Comparison of ENCODE assay signal across 9 cellular contexts in genomic region chr15:67501177-67501835, GRCh38. TPM values are rescaled to one million over a fixed set of nuclear protein-coding genes. Genes with fewer than 3 reads are reported as not detected.
DNase-seq lines count a peak whose midpoint lies in the region; ATAC-seq and TF ChIP-seq lines count a peak whose summit lies in the region.
"Had no signal": no experiment of that assay in that cellular context is flagged by ENCODE, and none has a peak within 500 bp of the region (broad histone marks: within the 10 kb centered on the region; RNA-seq: fewer than 3 reads in every experiment).

No MANE protein-coding gene starts in this region.

- no peak overlapping the region for H3K27ac Mint-ChIP-seq in CD8-positive, alpha-beta T cell

- no peaks in the 10 kb centered on the region for H3K27me3 Mint-ChIP-seq in CD8-positive, alpha-beta T cell (ENCODE audit: low read depth)

- no peaks in the 10 kb centered on the region for H3K27me3 ChIP-seq in CD8-positive, alpha-beta T cell (ENCODE audit: insufficient read depth, low read length)
- H3K27me3 ChIP-seq in adipocyte (replicated peaks; ENCODE audit: control insufficient read depth, insufficient read depth, low read length) = no peaks in the 10 kb centered on the region
- no peaks in the 10 kb centered on the region for H3K27me3 ChIP-seq in tibial artery

- H3K4me3 ChIP-seq in CD8-positive, alpha-beta T cell (ENCODE audit: low read depth, low read length) = no peak overlapping the region
- H3K4me3 ChIP-seq in adipocyte (ENCODE audit: low read length) (peak overlapping the region; percentile 45), tibial artery (no peak overlapping the region)

- no peaks in the 10 kb centered on the region for H3K4me1 ChIP-seq in CD8-positive, alpha-beta T cell (ENCODE audit: insufficient read depth, low read length)
- H3K4me1 ChIP-seq in adipocyte (ENCODE audit: control insufficient read depth, insufficient read depth, low read length) (peaks cover 60% of the 10 kb centered on the region), tibial artery (no peaks in the 10 kb centered on the region)

- ATAC-seq in CD8-positive, alpha-beta T cell = no peak
- ATAC-seq in left lobe of liver (peak; percentile 83), GM18867 (IDR thresholded peaks at IDR 0.05; ENCODE audit: unreplicated experiment) (no peak)

- in situ Hi-C loops in KBM-7 (cut with MboI; ENCODE audit: low pct_unique_long_range_greater_than_20kb, low sequenced_read_pairs) = no loop called here

- no peaks in the 10 kb centered on the region for H3K4me1 Mint-ChIP-seq in CD8-positive, alpha-beta T cell (ENCODE audit: low read depth)

- H3K9me3 ChIP-seq in CD8-positive, alpha-beta T cell (ENCODE audit: low read length) = no peaks in the 10 kb centered on the region
- no peaks in the 10 kb centered on the region for H3K9me3 ChIP-seq in adipocyte (ENCODE audit: control insufficient read depth, low read length)
- H3K9me3 ChIP-seq in tibial artery = no peaks in the 10 kb centered on the region

- TF ChIP-seq CTCF in CD8-positive, alpha-beta T cell (IDR thresholded peaks at IDR 0.05) = peak; percentile 27
- peak in 1 of 2 experiments; percentile 31 for TF ChIP-seq CTCF in tibial artery (IDR thresholded peaks at IDR 0.05)

- peak overlapping the region; percentile 67 for H3K9ac ChIP-seq in adipocyte (ENCODE audit: low read length)

- intact Hi-C loops in CD8-positive, alpha-beta T cell (cut with DNase I, micrococcal nuclease) = loop anchor here (1.0 to 2.0 kb wide), 2 partner anchors 333 to 335 kb away; no protein-coding TSS in a partner anchor
- intact Hi-C loops in tibial artery (cut with DNase I; ENCODE audit: low total_unique reads) = no loop called here

- no peak overlapping the region for H3K4me3 Mint-ChIP-seq in CD8-positive, alpha-beta T cell

- DNase-seq in CD8-positive, alpha-beta T cell = no peak
- peak; percentile 53 for DNase-seq in KBM-7
- DNase-seq in adipocyte (ENCODE audit: low read depth) = peak; percentile 67
- no peak for DNase-seq in left lobe of liver (ENCODE audit: low spot score)
- DNase-seq in tibial artery = no peak
- DNase-seq in stimulated activated CD4-positive, alpha-beta T cell treated with anti-CD3 and anti-CD28 coated beads, Interleukin-12 subunit alpha, Interleukin-12 subunit beta, amount 100 ng/mL, for 4 hours = no peak
- no peak for DNase-seq in activated CD4-positive, CD25-positive, alpha-beta regulatory T cell (lab: John Stamatoyannopoulos, UW)

- no peaks in the 10 kb centered on the region for H3K36me3 ChIP-seq in CD8-positive, alpha-beta T cell (ENCODE audit: insufficient read depth, low read length)
- H3K36me3 ChIP-seq in adipocyte (ENCODE audit: control insufficient read depth, insufficient read depth, low read length, severe bottlenecking) = no peaks in the 10 kb centered on the region
- no peaks in the 10 kb centered on the region for H3K36me3 ChIP-seq in tibial artery

- CTCF ChIA-PET in CD8-positive, alpha-beta T cell (lab: Charles Lee) = interaction anchor here (0.6 to 2.2 kb wide), 4 partner anchors 12 to 1974 kb away, joined by 3 to 15 read pairs (median 4); no protein-coding TSS in a partner anchor

- no peaks in the 10 kb centered on the region for H3K9me3 Mint-ChIP-seq in CD8-positive, alpha-beta T cell

- no peaks in the 10 kb centered on the region for H3K36me3 Mint-ChIP-seq in CD8-positive, alpha-beta T cell

- no peak overlapping the region for H3K27ac ChIP-seq in CD8-positive, alpha-beta T cell (ENCODE audit: low read depth, low read length)
- H3K27ac ChIP-seq in tibial artery = no peak overlapping the region
- H3K27ac ChIP-seq: HL-60 had no signal

- POLR2A ChIA-PET in CD8-positive, alpha-beta T cell (lab: Charles Lee) = no interaction called here

RNA-seq across cellular contexts. Expression of gene C15orf61, which starts 19.6 kb away (rescaled TPM):
- 10 to 100 TPM; 11.2 to 14.4 TPM for total RNA-seq in CD8-positive, alpha-beta T cell
- 2.3 TPM for total RNA-seq in left lobe of liver

RNA-seq across cellular contexts. Expression of gene MAP2K5, which starts 41.2 kb away (rescaled TPM):
- 10 to 100 TPM; 20.5 to 21.2 TPM for total RNA-seq in CD8-positive, alpha-beta T cell
- 9.9 TPM for total RNA-seq in left lobe of liver

Comparison
In these comparisons a context has a peak if more than half of its experiments do, and no peak if none do; other contexts are left out.
1. DNase-seq: peak in KBM-7 (single experiment) and adipocyte (single experiment); none in CD8-positive, alpha-beta T cell (0 of 7), left lobe of liver (single experiment), tibial artery (0 of 2), stimulated activated CD4-positive, alpha-beta T cell treated with anti-CD3 and anti-CD28 coated beads, Interleukin-12 subunit alpha, Interleukin-12 subunit beta, amount 100 ng/mL, for 4 hours (single experiment) and activated CD4-positive, CD25-positive, alpha-beta regulatory T cell (0 of 4).